Comparison of ENCODE assay signal across 10 cellular contexts in genomic region chr19:2330632-2331284, GRCh38. TPM values are rescaled to one million over a fixed set of nuclear protein-coding genes. Genes with fewer than 3 reads are reported as not detected.
DNase-seq lines count a peak whose midpoint lies in the region; ATAC-seq and TF ChIP-seq lines count a peak whose summit lies in the region.
"Had no signal": no experiment of that assay in that cellular context is flagged by ENCODE, and none has a peak within 500 bp of the region (broad histone marks: within the 10 kb centered on the region; RNA-seq: fewer than 3 reads in every experiment).

No MANE protein-coding gene starts in this region.

- no peaks in the 10 kb centered on the region for H3K27me3 Mint-ChIP-seq in progenitor cell of endocrine pancreas

- peaks cover 2% of the 10 kb centered on the region for H3K36me3 Mint-ChIP-seq in progenitor cell of endocrine pancreas (ENCODE audit: insufficient read depth)

- H3K4me1 ChIP-seq in heart right ventricle (peaks cover 23 to 63% (median 51%) of the 10 kb centered on the region in 9 donors), aorta (ENCODE audit: control insufficient read depth in 1 of 2, insufficient read depth in 2 of 2, low read length in 2 of 2) (no peaks in the 10 kb centered on the region)

- H3K36me3 ChIP-seq in H7 (replicated peaks; ENCODE audit: control insufficient read depth, insufficient read depth, low read length) (peaks cover 5% of the 10 kb centered on the region), heart right ventricle (peaks cover 0 to 13% (median 0%) of the 10 kb centered on the region in 9 donors), aorta (ENCODE audit: control insufficient read depth in 1 of 2, insufficient read depth in 2 of 2, low read length in 1 of 2) (no peaks in the 10 kb centered on the region)
- H3K36me3 ChIP-seq: ovary had no signal

- H3K9me3 Mint-ChIP-seq in progenitor cell of endocrine pancreas (ENCODE audit: low read depth), result no peaks in the 10 kb centered on the region

- ATAC-seq in heart right ventricle, result no peak
- no peak for ATAC-seq in aorta (ENCODE audit: low FRiP score)

- H3K27ac ChIP-seq in dorsolateral prefrontal cortex (peak overlapping the region; percentile 58 to 94 (median 88)), heart right ventricle (no peak overlapping the region), aorta (ENCODE audit: low read depth in 1 of 2, low read length in 2 of 2) (no peak overlapping the region)
- H3K27ac ChIP-seq: ovary had no signal

- peak overlapping the region; percentile 86 for H3K4me3 Mint-ChIP-seq in progenitor cell of endocrine pancreas (ENCODE audit: low read depth)

- H3K4me3 ChIP-seq in H7 (ENCODE audit: insufficient read depth, low read depth, low read length) (no peak overlapping the region), dorsolateral prefrontal cortex (peak overlapping the region in 18 of 59 donors; percentile 1 to 99 (median 20)), heart right ventricle (no peak overlapping the region), lower leg skin (ENCODE audit: low read depth, poor library complexity, severe bottlenecking) (no peak overlapping the region), aorta (ENCODE audit: low read length in 2 of 2) (no peak overlapping the region)
- H3K4me3 ChIP-seq: ovary had no signal

- 77 to 82% methylated on average over 20 of the region's 20 CpGs for WGBS in heart right ventricle, 2 donors
- WGBS in lower leg skin, 2 donors, result 79 to 81% methylated on average over 20 of the region's 20 CpGs
- WGBS in aorta, 2 donors, result 72 to 74% methylated on average over 20 of the region's 20 CpGs

- TF ChIP-seq POLR2A in lower leg skin (IDR thresholded peaks at IDR 0.05), result no peak

- peak overlapping the region; percentile 83 for H3K27ac Mint-ChIP-seq in progenitor cell of endocrine pancreas

- H3K9me3 ChIP-seq in heart right ventricle (no peaks in the 10 kb centered on the region), aorta (ENCODE audit: control insufficient read depth, low read length) (no peaks in the 10 kb centered on the region)
- H3K9me3 ChIP-seq: ovary had no signal

- intact Hi-C loops in dorsolateral prefrontal cortex (cut with DNase I), result loop anchor here (2.0 to 5.0 kb wide), 3 partner anchors 48 to 58 kb away; no protein-coding TSS in a partner anchor
- intact Hi-C loops in heart right ventricle (cut with DNase I), result no loop called here
- intact Hi-C loops in lower leg skin (cut with DNase I; ENCODE audit: low total_unique reads), result no loop called here
- intact Hi-C loops in aorta (cut with DNase I), result no loop called here

- no peaks in the 10 kb centered on the region for H3K27me3 ChIP-seq in H7 (ENCODE audit: control insufficient read depth, insufficient read depth, low read length)
- no peaks in the 10 kb centered on the region for H3K27me3 ChIP-seq in dorsolateral prefrontal cortex
- H3K27me3 ChIP-seq in heart right ventricle, result no peaks in the 10 kb centered on the region
- no peaks in the 10 kb centered on the region for H3K27me3 ChIP-seq in aorta (ENCODE audit: control insufficient read depth in 1 of 2, insufficient read depth in 2 of 2, low read length in 1 of 2)
- H3K27me3 ChIP-seq: ovary had no signal

- no peak for TF ChIP-seq CTCF in dorsolateral prefrontal cortex (IDR thresholded peaks at IDR 0.05 in 54 of 56, conservative IDR thresholded peaks at IDR 0.05 in 2 of 56; ENCODE audit: low read depth in 1 of 56, partially characterized antibody in 56 of 56)
- TF ChIP-seq CTCF in progenitor cell of endocrine pancreas (IDR thresholded peaks at IDR 0.05; ENCODE audit: unreplicated experiment), result no peak
- no peak for TF ChIP-seq CTCF in heart right ventricle (IDR thresholded peaks at IDR 0.05)
- TF ChIP-seq CTCF in lower leg skin (IDR thresholded peaks at IDR 0.05), result peak in 1 of 3 donors; percentile 18

- DNase-seq in H7 (peak; percentile 80), NCI-H2107 treated with DMSO at 0.1 percent for 48 hours (lab: John Stamatoyannopoulos, UW; ENCODE audit: unreplicated experiment) (peak; percentile 82), dorsolateral prefrontal cortex (no peak), progenitor cell of endocrine pancreas (ENCODE audit: low spot score, unreplicated experiment) (no peak), heart right ventricle (no peak), OCI-M2 (lab: John Stamatoyannopoulos, UW; ENCODE audit: unreplicated experiment) (no peak), lower leg skin (ENCODE audit: low spot score in 2 of 2) (no peak), aorta (no peak)
- DNase-seq: ovary had no signal

- H3K4me1 Mint-ChIP-seq in progenitor cell of endocrine pancreas (ENCODE audit: low read depth), result peaks cover 30% of the 10 kb centered on the region

RNA-seq across cellular contexts. Expression of gene SPPL2B, which starts 2.3 kb away (rescaled TPM):
- 65.9 and 75.3 TPM in 2 replicates for total RNA-seq in H7 (2014; rRNA removed; shearing (Covaris generic))
- total RNA-seq in dorsolateral prefrontal cortex (100 to 1,000 TPM in 7 of 120 experiments, 10 to 100 TPM in 113; 40.9 to 134 (median 70.6) TPM), progenitor cell of endocrine pancreas (148 and 153 TPM in 2 replicates), heart right ventricle (10 to 100 TPM; 18.7 to 34.1 (median 21.2) TPM), lower leg skin (10 to 100 TPM; 36.1 to 84.7 (median 51.0) TPM), aorta (10 to 100 TPM; 29.3 to 49.1 TPM)
- polyA plus RNA-seq in heart right ventricle (10 to 100 TPM; 17.8 to 69.7 TPM), aorta (10 to 100 TPM; 13.3 to 78.1 TPM)

RNA-seq across cellular contexts. Expression of gene LSM7, which starts 2.4 kb away (rescaled TPM):
- total RNA-seq in H7 (2014; rRNA removed; shearing (Covaris generic)), result 320 and 421 TPM in 2 replicates
- total RNA-seq in dorsolateral prefrontal cortex (10 to 100 TPM; 25.2 to 59.5 (median 43.2) TPM), progenitor cell of endocrine pancreas (126 and 139 TPM in 2 replicates), heart right ventricle (10 to 100 TPM; 29.0 to 48.6 (median 35.2) TPM), lower leg skin (100 to 1,000 TPM in 2 of 4 donors, 10 to 100 TPM in 2; 57.2 to 140 (median 94.9) TPM), aorta (10 to 100 TPM; 43.7 to 45.8 TPM)
- polyA plus RNA-seq in heart right ventricle (100 to 1,000 TPM; 209 to 277 TPM), aorta (100 to 1,000 TPM; 133 to 155 TPM)

RNA-seq across cellular contexts. Expression of gene LINGO3, which starts 22.8 kb away (rescaled TPM):
- 1.1 and 2.7 TPM in 2 replicates for total RNA-seq in H7 (2014; rRNA removed; shearing (Covaris generic))
- 10 to 100 TPM in 1 of 120 experiments, 1 to 10 TPM in 119; 1.7 to 16.2 (median 4.4) TPM for total RNA-seq in dorsolateral prefrontal cortex
- total RNA-seq in progenitor cell of endocrine pancreas, result 0.13 and 0.17 TPM in 2 replicates
- not detected for total RNA-seq in heart right ventricle
- polyA plus RNA-seq in heart right ventricle, result not detected
- total RNA-seq in lower leg skin, result under 1 TPM in 1 of 4 donors, not detected in 3; 0.26 TPM
- total RNA-seq in aorta, result not detected
- under 1 TPM in 1 of 2 donors, not detected in 1; 0.08 TPM for polyA plus RNA-seq in aorta
- total RNA-seq: ovary, subcutaneous adipose tissue had no signal
- polyA plus RNA-seq: ovary had no signal

RNA-seq across cellular contexts. Expression of gene TMPRSS9, which starts 29.3 kb away (rescaled TPM):
- total RNA-seq in H7 (2014; rRNA removed; shearing (Covaris generic)), result 0.48 TPM in 1 of 2 replicates, not detected in the other
- total RNA-seq in dorsolateral prefrontal cortex, result 1 to 10 TPM in 1 of 120 experiments, under 1 TPM in 61, not detected in 58; 0.13 to 1.5 (median 0.29) TPM
- not detected in 2 replicates for total RNA-seq in progenitor cell of endocrine pancreas
- total RNA-seq in heart right ventricle, result not detected
- polyA plus RNA-seq in heart right ventricle, result under 1 TPM in 1 of 2 donors, not detected in 1; 0.01 TPM
- total RNA-seq in lower leg skin, result not detected
- under 1 TPM; 0.23 to 0.27 TPM for total RNA-seq in aorta
- polyA plus RNA-seq in aorta, result not detected
- total RNA-seq: subcutaneous adipose tissue had no signal

RNA-seq across cellular contexts. Expression of gene PEAK3, which starts 48.8 kb away (rescaled TPM):
- not detected in 2 replicates for total RNA-seq in H7 (2014; rRNA removed; shearing (Covaris generic))
- total RNA-seq in dorsolateral prefrontal cortex (1 to 10 TPM in 12 of 120 experiments, under 1 TPM in 101, not detected in 7; 0.16 to 1.5 (median 0.55) TPM), progenitor cell of endocrine pancreas (not detected in 2 replicates), heart right ventricle (1 to 10 TPM in 1 of 10 donors, under 1 TPM in 9; 0.11 to 1.1 (median 0.22) TPM), lower leg skin (under 1 TPM; 0.30 to 0.97 (median 0.76) TPM), aorta (1 to 10 TPM in 1 of 2 donors, under 1 TPM in 1; 0.93 to 1.5 TPM)
- polyA plus RNA-seq in heart right ventricle (under 1 TPM; 0.13 to 0.22 TPM), aorta (under 1 TPM in 1 of 2 donors, not detected in 1; 0.88 TPM)

Comparison
In these comparisons a context has a peak if more than half of its experiments do, and no peak if none do; other contexts are left out.
1. DNase-seq: peak in H7 (single experiment) and NCI-H2107 treated with DMSO at 0.1 percent for 48 hours (single experiment); none in dorsolateral prefrontal cortex (0 of 10), progenitor cell of endocrine pancreas (single experiment), heart right ventricle (0 of 2), OCI-M2 (single experiment), lower leg skin (0 of 2) and aorta (0 of 2).
2. H3K27ac ChIP-seq: peak in dorsolateral prefrontal cortex (59 of 59); none in heart right ventricle (0 of 10) and aorta (0 of 2).
3. intact Hi-C loops: an anchor here in dorsolateral prefrontal cortex (2.0 to 5.0 kb wide); none called in heart right ventricle, lower leg skin and aorta.